In the genomic region with DNA sequence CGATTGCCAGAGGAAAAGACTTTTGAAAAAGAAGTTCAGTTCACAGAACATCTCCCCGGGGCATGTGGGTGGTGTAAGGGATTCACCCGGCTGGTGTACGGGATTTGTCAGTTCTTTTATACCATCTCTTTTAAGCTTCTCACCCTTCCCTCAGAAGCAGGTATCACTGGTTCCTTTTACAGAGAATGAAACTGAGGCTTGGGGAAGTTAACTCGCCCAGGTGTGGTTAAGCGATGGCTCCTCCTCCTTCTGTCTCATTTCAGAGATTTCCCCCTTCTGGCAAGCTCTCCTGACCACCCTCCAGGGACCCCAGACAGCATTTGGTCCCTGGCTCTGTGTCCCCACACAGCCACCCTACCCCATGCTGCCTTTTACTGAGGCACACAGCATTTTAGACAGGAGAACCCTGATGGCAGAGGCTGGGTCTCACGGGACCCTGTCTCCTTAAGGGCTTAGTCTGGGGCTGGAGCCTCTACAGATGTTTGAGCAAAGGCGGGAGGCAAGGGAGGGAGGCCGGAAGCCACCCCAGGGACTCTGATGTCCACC, we compare ENCODE assay signal across 9 cellular contexts. TPM values are rescaled to one million over a fixed set of nuclear protein-coding genes. Genes with fewer than 3 reads are reported as not detected.
DNase-seq lines count a peak whose midpoint lies in the region; ATAC-seq, FAIRE-seq and TF ChIP-seq lines count a peak whose summit lies in the region.
"Had no signal": no experiment of that assay in that cellular context is flagged by ENCODE, and none has a peak within 500 bp of the region (broad histone marks: within the 10 kb centered on the region; RNA-seq: fewer than 3 reads in every experiment).

No MANE protein-coding gene starts in this region.

- WGBS in esophagus squamous epithelium, 2 donors = 15 to 28% methylated on average over 5 of the region's 9 CpGs

- TF ChIP-seq CTCF in esophagus squamous epithelium (IDR thresholded peaks at IDR 0.05) (no peak), D721Med (IDR thresholded peaks at IDR 0.05; ENCODE audit: insufficient read depth, missing control alignments) (no peak)

- peak overlapping the region in 1 of 4 donors; percentile 24 for H3K4me3 ChIP-seq in esophagus squamous epithelium

- ATAC-seq in HG02610 (IDR thresholded peaks at IDR 0.05; ENCODE audit: unreplicated experiment) = peak; percentile 38

- no peaks in the 10 kb centered on the region for H3K9me3 ChIP-seq in esophagus squamous epithelium

- DNase-seq in GM12891 (ENCODE audit: insufficient read length, low spot score) = no peak
- DNase-seq in T-helper 22 cell (ENCODE audit: low read depth) = peak; percentile 47
- no peak for DNase-seq in esophagus squamous epithelium (lab: John Stamatoyannopoulos, UW)
- DNase-seq in stimulated activated CD8-positive, alpha-beta memory T cell treated with anti-CD3 and anti-CD28 coated beads, Interleukin-12 subunit alpha, Interleukin-12 subunit beta, amount 100 ng/mL, for 1 hour (ENCODE audit: low read depth) = peak; percentile 19
- no peak for DNase-seq in OCI-M2 (lab: John Stamatoyannopoulos, UW; ENCODE audit: unreplicated experiment)
- DNase-seq in SIG-M5 (lab: John Stamatoyannopoulos, UW) = no peak
- DNase-seq in D721Med (ENCODE audit: insufficient read length, low spot score) = no peak

- peaks cover 23 to 92% (median 45%) of the 10 kb centered on the region in 3 donors for H3K4me1 ChIP-seq in esophagus squamous epithelium

- intact Hi-C loops in esophagus squamous epithelium (cut with DNase I) = no loop called here

- peak overlapping the region; percentile 46 to 88 (median 68) for H3K27ac ChIP-seq in esophagus squamous epithelium

- peaks cover 0 to 12% (median 0%) of the 10 kb centered on the region in 4 donors for H3K27me3 ChIP-seq in esophagus squamous epithelium

- TF ChIP-seq POLR2A in GM12891 (IDR thresholded peaks at IDR 0.05; ENCODE audit: low read depth, low read length) (peak; percentile 51; the same call in 1 of the 2 replicates), esophagus squamous epithelium (IDR thresholded peaks at IDR 0.05) (peak in 1 of 4 donors; percentile 20)

- FAIRE-seq in GM12891 (lab: Jason Lieb, UNC) (no peak), D721Med (lab: Jason Lieb, UNC) (no peak)
- FAIRE-seq: colon had no signal

- no peaks in the 10 kb centered on the region for H3K36me3 ChIP-seq in esophagus squamous epithelium

TF ChIP-seq in GM12891, 5 proteins besides CTCF, POLR2A, EP300 and RAD21:
- peak; percentile 43; the same call in 1 of the 2 replicates for TF ChIP-seq TAF1 (IDR thresholded peaks at IDR 0.05; ENCODE audit: low read depth, low read length)
- no peak for TF ChIP-seq POU2F2 (IDR thresholded peaks at IDR 0.05; ENCODE audit: low read depth, low read length)
- peak; percentile 24; the same call in 1 of the 2 replicates for TF ChIP-seq SPI1 (IDR thresholded peaks at IDR 0.05; ENCODE audit: low read depth, low read length)
- no peak for TF ChIP-seq PAX5 (IDR thresholded peaks at IDR 0.05; ENCODE audit: insufficient read depth, low read length, severe bottlenecking)
- 0 out of 2 replicates have a peak, but pooled peaks have one; percentile 6 for TF ChIP-seq POLR2AphosphoS5 (IDR thresholded peaks at IDR 0.05; ENCODE audit: low read depth, low read length)

RNA-seq across cellular contexts. Expression of a gene that starts 2.8 kb away (rescaled TPM):
- 7.9 TPM for polyA plus RNA-seq in GM12891 (2012; ENCODE audit: low read depth, missing spikeins)
- 10 to 100 TPM; 11.3 to 42.2 (median 24.1) TPM for total RNA-seq in esophagus squamous epithelium

Comparison
In these comparisons a context has a peak if more than half of its experiments do, and no peak if none do; other contexts are left out.
1. DNase-seq: peak in T-helper 22 cell (single experiment) and stimulated activated CD8-positive, alpha-beta memory T cell treated with anti-CD3 and anti-CD28 coated beads, Interleukin-12 subunit alpha, Interleukin-12 subunit beta, amount 100 ng/mL, for 1 hour (single experiment); none in GM12891 (single experiment), esophagus squamous epithelium (single experiment), OCI-M2 (single experiment), SIG-M5 (single experiment) and D721Med (single experiment).